ENCODE assay signal across 18 cellular contexts in genomic region chr3:128767351-128767750, GRCh38. TPM values are rescaled to one million over a fixed set of nuclear protein-coding genes. Genes with fewer than 3 reads are reported as not detected.
DNase-seq lines count a peak whose midpoint lies in the region; ATAC-seq, FAIRE-seq and TF ChIP-seq lines count a peak whose summit lies in the region.
"Had no signal": no experiment of that assay in that cellular context is flagged by ENCODE, and none has a peak within 500 bp of the region (broad histone marks: within the 10 kb centered on the region; RNA-seq: fewer than 3 reads in every experiment).

No MANE protein-coding gene starts in this region.

- H3K23ac ChIP-seq in trophoblast cell (ENCODE audit: low read length) = no peak overlapping the region

- H3K9ac ChIP-seq in GM12878 (ENCODE audit: control insufficient read depth, insufficient read depth, low read length) (no peak overlapping the region), trophoblast cell (ENCODE audit: low read length) (peak overlapping the region; percentile 50)

- no peak overlapping the region for H4K12ac ChIP-seq in trophoblast cell (ENCODE audit: low read depth, low read length)

- no peak overlapping the region for H3K4me3 Mint-ChIP-seq in activated CD4-positive, alpha-beta T cell treated with anti-CD3 and anti-CD28 coated beads, Interleukin-2, amount 10 ng/mL, durations not matched to agents 24 days and 14 days
- peak overlapping the region in 2 of 4 donors; percentile 4 to 33 for H3K4me3 Mint-ChIP-seq in IgD-negative memory B cell

- peak overlapping the region; percentile 84 for H3K4ac ChIP-seq in trophoblast cell (ENCODE audit: low read depth, low read length)

- SMC1A ChIA-PET in GM12878 (lab: Charles Lee; ENCODE audit: uncharacterized antibody, unreplicated experiment) = interaction anchor here (0.7 to 1.5 kb wide), 6 partner anchors 9 to 305 kb away, joined by 3 to 5 read pairs (median 3); no protein-coding TSS in a partner anchor

- no peaks in the 10 kb centered on the region for H3K9me3 Mint-ChIP-seq in activated CD4-positive, alpha-beta T cell treated with anti-CD3 and anti-CD28 coated beads, Interleukin-2, amount 10 ng/mL, durations not matched to agents 24 days and 14 days
- H3K9me3 Mint-ChIP-seq in IgD-negative memory B cell = no peaks in the 10 kb centered on the region

- no TSS peak for BruUV-seq in GM12878 (replicated peaks; lab: Mats Ljungman, UMichigan)

- WGBS in GM12878 (ENCODE audit: insufficient coverage, insufficient replicate concordance, low lambda C conversion rate, missing lambda C conversion rate) = 10% methylated on average over 2 of the region's 2 CpGs
- no CpG with 5 or more reads among the region's 2 CpGs for whole genome bisulfite sequencing in trophoblast cell (ENCODE audit: extremely low coverage, insufficient coverage, insufficient read length)
- 32 to 34% methylated on average over 2 of the region's 2 CpGs for WGBS in gastroesophageal sphincter (ENCODE audit: low coverage in 1 of 2), 2 donors

- peaks cover 41% of the 10 kb centered on the region for H3K4me1 Mint-ChIP-seq in activated CD4-positive, alpha-beta T cell treated with anti-CD3 and anti-CD28 coated beads, Interleukin-2, amount 10 ng/mL, durations not matched to agents 24 days and 14 days
- peaks cover 33 to 47% (median 38%) of the 10 kb centered on the region in 3 donors for H3K4me1 Mint-ChIP-seq in IgD-negative memory B cell

- no peaks in the 10 kb centered on the region for H3K27me3 Mint-ChIP-seq in activated CD4-positive, alpha-beta T cell treated with anti-CD3 and anti-CD28 coated beads, Interleukin-2, amount 10 ng/mL, durations not matched to agents 24 days and 14 days
- no peaks in the 10 kb centered on the region for H3K27me3 Mint-ChIP-seq in IgD-negative memory B cell

- H3K79me1 ChIP-seq in trophoblast cell (ENCODE audit: low read length) = no peaks in the 10 kb centered on the region

- ATAC-seq in GM12878 = no peak; the same call in 2 of the 3 replicates
- ATAC-seq in gastroesophageal sphincter = no peak
- ATAC-seq: HepG2 had no signal

- POLR2A ChIA-PET in GM12878 (lab: Charles Lee) = interaction anchor here (0.6 to 1.1 kb wide), 2 partner anchors 13 to 42 kb away, joined by 3 read pairs; no protein-coding TSS in a partner anchor

- no peak overlapping the region for H4K8ac ChIP-seq in trophoblast cell (ENCODE audit: low read depth, low read length)

- H3K79me2 ChIP-seq in GM12878 (ENCODE audit: control insufficient read depth, insufficient read depth, low read length) = peaks cover 75% of the 10 kb centered on the region
- peaks cover 13% of the 10 kb centered on the region for H3K79me2 ChIP-seq in trophoblast cell (ENCODE audit: control insufficient read depth, insufficient read depth, low read length, poor library complexity)

- H3K14ac ChIP-seq in trophoblast cell (ENCODE audit: low read length) = no peak overlapping the region

- no peaks in the 10 kb centered on the region for H3K9me3 ChIP-seq in GM12878 (replicated peaks; ENCODE audit: control insufficient read depth, insufficient read depth, low read length)
- no peaks in the 10 kb centered on the region for H3K9me3 ChIP-seq in trophoblast cell (ENCODE audit: insufficient read depth, low read depth, low read length)
- no peaks in the 10 kb centered on the region for H3K9me3 ChIP-seq in gastroesophageal sphincter
- peaks cover 6% of the 10 kb centered on the region; the same call in 1 of the 2 replicates for H3K9me3 ChIP-seq in SJCRH30 (replicated peaks)
- H3K9me3 ChIP-seq: ascending aorta, lower lobe of right lung, sigmoid colon, SJSA1 had no signal

- H2BK12ac ChIP-seq in trophoblast cell (ENCODE audit: low read length) = no peak overlapping the region

- H3K36me3 Mint-ChIP-seq in activated CD4-positive, alpha-beta T cell treated with anti-CD3 and anti-CD28 coated beads, Interleukin-2, amount 10 ng/mL, durations not matched to agents 24 days and 14 days (ENCODE audit: low read depth) = peaks cover 21% of the 10 kb centered on the region
- H3K36me3 Mint-ChIP-seq in IgD-negative memory B cell = peaks cover 12% of the 10 kb centered on the region

- TF ChIP-seq POLR2A in GM12878 (IDR thresholded peaks at IDR 0.05; ENCODE audit: low read depth, low read length) (no peak), gastroesophageal sphincter (IDR thresholded peaks at IDR 0.05) (no peak)

- H2AK5ac ChIP-seq in trophoblast cell (ENCODE audit: low read length) = no peak overlapping the region

- no peak for DNase-seq in activated CD4-positive, alpha-beta T cell treated with anti-CD3 and anti-CD28 coated beads, Interleukin-2, amount 10 ng/mL, durations not matched to agents 24 days and 14 days
- DNase-seq in activated CD4-positive, alpha-beta T cell treated with anti-CD3 and anti-CD28 coated beads for 4 hours = no peak
- DNase-seq in GM12878 (ENCODE audit: low read depth, low spot score) (no peak), trophoblast cell (no peak), ureter (ENCODE audit: low spot score) (no peak), SJCRH30 (no peak)
- DNase-seq: activated CD8-positive, alpha-beta memory T cell treated with anti-CD3 and anti-CD28 coated beads, Interleukin-2, amount 50 U/mL, for 48 hours; dermis blood vessel endothelial cell; lower lobe of right lung; NCI-H446 treated with DMSO at 0.1 percent for 48 hours; sigmoid colon; stimulated activated naive CD4-positive, alpha-beta T cell had no signal

- H4K91ac ChIP-seq in trophoblast cell (ENCODE audit: low read depth, low read length) = no peak overlapping the region

- TF ChIP-seq CTCF in GM12878 (IDR thresholded peaks at IDR 0.05 in 2 of 3, conservative IDR thresholded peaks at IDR 0.05 in 1 of 3; ENCODE audit: control insufficient read depth in 2 of 3, extremely low read depth in 1 of 3, insufficient read depth in 1 of 3, low read depth in 3 of 3, low read length in 3 of 3) = no peak
- no peak for TF ChIP-seq CTCF in gastroesophageal sphincter (IDR thresholded peaks at IDR 0.05)

- no peak overlapping the region for H2BK5ac ChIP-seq in trophoblast cell (ENCODE audit: low read depth, low read length, poor library complexity)

- in situ Hi-C loops in GM12878 (cut with MboI) = no loop called here

- TF ChIP-seq RAD21 in GM12878 (IDR thresholded peaks at IDR 0.05; ENCODE audit: insufficient read depth, low read depth, low read length) = no peak

- H2BK120ac ChIP-seq in trophoblast cell (ENCODE audit: insufficient read depth, low read length, poor library complexity) = no peak overlapping the region

- RAD21 ChIA-PET in GM12878 (lab: Charles Lee; ENCODE audit: unreplicated experiment) = no interaction called here

- no peak overlapping the region for H3K4me3 ChIP-seq in GM12878
- no peak overlapping the region for H3K4me3 ChIP-seq in trophoblast cell (ENCODE audit: low read depth, low read length)
- H3K4me3 ChIP-seq in gastroesophageal sphincter = no peak overlapping the region
- no peak overlapping the region for H3K4me3 ChIP-seq in SJCRH30
- H3K4me3 ChIP-seq: ascending aorta, lower lobe of right lung, sigmoid colon, SJSA1 had no signal

- H3K27me3 ChIP-seq in GM12878 (replicated peaks in 1 of 2; ENCODE audit: control insufficient read depth in 2 of 2, insufficient read depth in 2 of 2, low read length in 1 of 2) (no peaks in the 10 kb centered on the region), trophoblast cell (ENCODE audit: insufficient read depth, low read length) (no peaks in the 10 kb centered on the region), gastroesophageal sphincter (no peaks in the 10 kb centered on the region), SJCRH30 (no peaks in the 10 kb centered on the region)
- H3K27me3 ChIP-seq: ascending aorta, sigmoid colon, SJSA1 had no signal

- no peak overlapping the region for H3K4me2 ChIP-seq in GM12878 (ENCODE audit: control insufficient read depth, insufficient read depth)
- no peak overlapping the region for H3K4me2 ChIP-seq in trophoblast cell (ENCODE audit: low read length)

- H3K36me3 ChIP-seq in GM12878 (ENCODE audit: control insufficient read depth in 2 of 2, insufficient read depth in 2 of 2, low read length in 1 of 2) (peaks cover 2% of the 10 kb centered on the region in 2 experiments; a peak in 2 of 4 replicates), trophoblast cell (ENCODE audit: control insufficient read depth in 1 of 2, insufficient read depth in 2 of 2, low read length in 2 of 2) (peaks cover 2 to 10% of the 10 kb centered on the region in 2 experiments), gastroesophageal sphincter (peaks cover 0 to 13% of the 10 kb centered on the region in 2 donors), SJCRH30 (peaks cover 10% of the 10 kb centered on the region)
- H3K36me3 ChIP-seq: lower lobe of right lung had no signal

- no peaks in the 10 kb centered on the region for H4K20me1 ChIP-seq in GM12878 (ENCODE audit: control insufficient read depth, insufficient read depth)

- FAIRE-seq in GM12878 (lab: Jason Lieb, UNC) = no peak
- FAIRE-seq: A204.1, HepG2 had no signal

- CTCF ChIA-PET in GM12878 (lab: Yijun Ruan, JAX) = no interaction called here

- TF ChIP-seq EP300 in GM12878 (IDR thresholded peaks at IDR 0.05; ENCODE audit: borderline replicate concordance in 1 of 2, control insufficient read depth in 1 of 2, low read depth in 2 of 2, low read length in 2 of 2) (no peak), gastroesophageal sphincter (IDR thresholded peaks at IDR 0.05) (no peak)

- peak overlapping the region; percentile 6 for H3K27ac Mint-ChIP-seq in activated CD4-positive, alpha-beta T cell treated with anti-CD3 and anti-CD28 coated beads, Interleukin-2, amount 10 ng/mL, durations not matched to agents 24 days and 14 days
- peak overlapping the region in 2 of 3 donors; percentile 12 to 50 for H3K27ac Mint-ChIP-seq in IgD-negative memory B cell

- H2AFZ ChIP-seq in GM12878 (ENCODE audit: control insufficient read depth, low read depth, low read length) (no peak overlapping the region), trophoblast cell (ENCODE audit: insufficient read depth, low read length, poor library complexity) (no peak overlapping the region)

- intact Hi-C loops in activated CD4-positive, alpha-beta T cell treated with anti-CD3 and anti-CD28 coated beads, Interleukin-2, amount 10 ng/mL, durations not matched to agents 24 days and 14 days (cut with micrococcal nuclease) = no loop called here
- intact Hi-C loops in GM12878 (cut with micrococcal nuclease; ENCODE audit: unreplicated experiment) = no loop called here

- no peak overlapping the region for H3K18ac ChIP-seq in trophoblast cell (ENCODE audit: low read length)

- H3K27ac ChIP-seq in GM12878 (ENCODE audit: control insufficient read depth, insufficient read depth) = peak overlapping the region; percentile 20; the same call in 1 of the 2 replicates
- no peak overlapping the region for H3K27ac ChIP-seq in trophoblast cell (ENCODE audit: low read depth, low read length)
- H3K27ac ChIP-seq in gastroesophageal sphincter = no peak overlapping the region
- no peak overlapping the region for H3K27ac ChIP-seq in SJCRH30
- H3K27ac ChIP-seq: ascending aorta, lower lobe of right lung, sigmoid colon, SJSA1 had no signal

- H3K4me1 ChIP-seq in GM12878 (ENCODE audit: control insufficient read depth, insufficient read depth, low read length) = peaks cover 6% of the 10 kb centered on the region; the same call in 1 of the 2 replicates
- H3K4me1 ChIP-seq in trophoblast cell (ENCODE audit: control insufficient read depth in 1 of 2, insufficient read depth in 2 of 2, low read length in 2 of 2) = peaks cover 0 to 6% of the 10 kb centered on the region in 2 experiments
- peaks cover 4 to 75% (median 12%) of the 10 kb centered on the region in 3 donors for H3K4me1 ChIP-seq in gastroesophageal sphincter
- no peaks in the 10 kb centered on the region for H3K4me1 ChIP-seq in SJCRH30
- H3K4me1 ChIP-seq: SJSA1 had no signal

RNA-seq across cellular contexts. Expression of gene RAB7A, which starts 41.4 kb away (rescaled TPM):
- total RNA-seq in activated CD4-positive, alpha-beta T cell treated with anti-CD3 and anti-CD28 coated beads, Interleukin-2, amount 10 ng/mL, durations not matched to agents 24 days and 14 days = 338 and 361 TPM in 2 replicates
- 162 TPM for polyA plus RNA-seq in IgD-negative memory B cell
- total RNA-seq in GM12878 (2013; cell fraction: nucleolus; rRNA removed) = 50.5 and 54.9 TPM in 2 replicates
- total RNA-seq in GM12878 (2014; rRNA removed) = 42.2 and 44.4 TPM in 2 replicates
- total RNA-seq in GM12878 (2014; rRNA removed; fragmentation: Illumina TruSeq; extraction: Trizol) = 73.7 and 75.3 TPM in 2 replicates
- 151 and 171 TPM in 2 replicates for total RNA-seq in GM12878 (2021)
- 84.8 TPM for polyA plus RNA-seq in GM12878 (2011; ENCODE audit: low read depth)
- 212 and 237 TPM in 2 replicates for polyA plus RNA-seq in GM12878 (2011; rRNA removed)
- 163 and 202 TPM in 2 replicates for polyA plus RNA-seq in GM12878 (2011; cell fraction: cytosol; rRNA removed)
- polyA plus RNA-seq in GM12878 (2011; cell fraction: nucleus; rRNA removed) = 39.0 and 42.1 TPM in 2 replicates
- 118 and 135 TPM in 2 replicates for polyA plus RNA-seq in GM12878 (2012)
- polyA plus RNA-seq in GM12878 (2014; fragmentation: Illumina TruSeq; extraction: Trizol) = 200 and 201 TPM in 2 replicates
- 10 to 100 TPM; 40.3 to 43.0 TPM for polyA plus RNA-seq in GM12878 (2014; fragmentation: Nextera tagmentation; extraction: Ambion mirVana)
- polyA plus RNA-seq in GM12878 (2014; rRNA removed) = 136 and 148 TPM in 2 replicates
- polyA plus RNA-seq in GM12878 (2016; fragmentation: Nextera tagmentation; extraction: Ambion mirVana) = 100 to 1,000 TPM; 175 to 183 TPM
- polyA minus RNA-seq in GM12878 (2011; rRNA and poly(A)+ RNA removed) = 132 and 142 TPM in 2 replicates
- polyA minus RNA-seq in GM12878 (2011; cell fraction: cytosol; rRNA and poly(A)+ RNA removed) = 53.9 and 75.5 TPM in 2 replicates
- 15.8 and 25.5 TPM in 2 replicates for polyA minus RNA-seq in GM12878 (2011; cell fraction: nucleus; rRNA and poly(A)+ RNA removed)
- polyA plus RNA-seq in trophoblast cell (2013) = 236 and 247 TPM in 2 replicates
- total RNA-seq in ureter = 270 TPM
- total RNA-seq in gastroesophageal sphincter = 100 to 1,000 TPM in 1 of 4 donors, 10 to 100 TPM in 3; 77.9 to 109 (median 87.2) TPM
- 74.9 and 83.8 TPM in 2 replicates for total RNA-seq in SJCRH30 (2014; rRNA removed; shearing (Covaris generic))
